ENCODE assay signal across 27 cellular contexts in the genomic region with DNA sequence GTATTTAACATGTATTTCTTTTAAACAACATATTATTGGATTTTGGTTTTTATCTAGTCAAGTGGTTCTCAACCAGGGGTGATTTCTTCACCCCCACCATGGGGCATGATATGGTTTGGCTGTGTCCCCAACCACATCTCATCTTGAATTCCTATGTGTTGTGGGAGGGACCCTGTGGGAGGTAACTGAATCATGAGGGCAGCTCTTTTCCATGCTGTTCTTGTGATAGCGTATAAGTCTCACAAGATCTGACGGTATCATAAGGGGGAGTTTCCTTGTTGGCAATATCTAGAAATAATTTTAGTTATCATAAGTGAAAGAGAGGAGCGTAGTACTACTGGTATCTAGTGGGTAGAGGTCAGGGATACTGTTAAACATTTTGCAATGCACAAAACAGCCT.
"Had no signal": no experiment of that assay in that cellular context is flagged by ENCODE, and none has a peak within 500 bp of the region (broad histone marks: within the 10 kb centered on the region; RNA-seq: fewer than 3 reads in every experiment).

No MANE protein-coding gene starts in this region.

- H3K4me3 ChIP-seq: ascending aorta, cardiac muscle cell, PC-9 had no signal

- ATAC-seq: activated T-cell treated with anti-CD3 and anti-CD28 coated beads, Interleukin-2, amount 50 U/mL, for 72 hours; activated T-helper 17 cell treated with anti-CD3 and anti-CD28 coated beads, Interleukin-2, amount 50 U/mL, for 72 hours had no signal

- DNase-seq: activated CD4-positive, alpha-beta memory T cell treated with anti-CD3 and anti-CD28 coated beads, Interleukin-2, amount 10 ng/mL, durations not matched to agents 7 days and 5 days; activated CD4-positive, alpha-beta T cell treated with anti-CD3 and anti-CD28 coated beads for 1 hour; activated CD4-positive, alpha-beta T cell treated with anti-CD3 and anti-CD28 coated beads for 48 hours; activated CD4-positive, CD25-positive, alpha-beta regulatory T cell; activated CD8-positive, alpha-beta memory T cell treated with anti-CD3 and anti-CD28 coated beads for 24 hours; activated effector memory CD4-positive, alpha-beta T cell treated with anti-CD3 and anti-CD28 coated beads, Interleukin-2, amount 50 U/mL, for 16 hours; activated naive CD4-positive, alpha-beta T cell; activated naive CD4-positive, alpha-beta T cell treated with anti-CD3 and anti-CD28 coated beads, Interleukin-2, amount 50 U/mL, for 16 hours; activated naive CD8-positive, alpha-beta T cell treated with anti-CD3 and anti-CD28 coated beads for 36 hours; activated T-cell treated with anti-CD3 and anti-CD28 coated beads, Interleukin-2, amount 50 U/mL, for 1 hour; activated T-cell treated with anti-CD3 and anti-CD28 coated beads, Interleukin-2, amount 50 U/mL, for 72 hours; amygdala; NCI-H1092 treated with DMSO at 0.1 percent for 48 hours; NCI-H1417 treated with DMSO at 0.1 percent for 48 hours; NCI-H187 treated with DMSO at 0.1 percent for 48 hours; NCI-H2081 treated with DMSO at 0.1 percent for 48 hours; NCI-H345; NCI-H526; NCI-H748 treated with DMSO at 0.1 percent for 48 hours; NK-92 treated with Interleukin-12 subunit alpha and Interleukin-12 subunit beta, amount 100 ng/mL, for 24 hours; PC-9; Right ventricle myocardium superior; T1000; WERI-Rb-1 had no signal
